8 cellular contexts compared by ENCODE assay signal in genomic region chr19:18846862-18847515, GRCh38. TPM values are rescaled to one million over a fixed set of nuclear protein-coding genes. Genes with fewer than 3 reads are reported as not detected.
DNase-seq lines count a peak whose midpoint lies in the region.

No MANE protein-coding gene starts in this region.

- H3K36me3 Mint-ChIP-seq in activated CD4-positive, alpha-beta memory T cell treated with anti-CD3 and anti-CD28 coated beads for 36 hours = peaks cover 43% of the 10 kb centered on the region

- POLR2A ChIA-PET in activated CD4-positive, alpha-beta memory T cell treated with anti-CD3 and anti-CD28 coated beads for 36 hours (lab: Charles Lee) = interaction anchor here (0.8 to 9.2 kb wide), 3 partner anchors 15 to 326 kb away, joined by 4 to 53 read pairs (median 4); partner anchors contain the start of genes COPE, DDX49 and UPF1

- no peak overlapping the region for H3K4me3 ChIP-seq in duodenal mucosa (ENCODE audit: low read depth in 1 of 2, low read length in 2 of 2)

- H3K9me3 ChIP-seq in duodenal mucosa (ENCODE audit: control insufficient read depth in 1 of 2, low read length in 2 of 2) = no peaks in the 10 kb centered on the region

- peak overlapping the region; percentile 24 for H3K27ac Mint-ChIP-seq in activated CD4-positive, alpha-beta memory T cell treated with anti-CD3 and anti-CD28 coated beads for 36 hours

- CTCF ChIA-PET in activated CD4-positive, alpha-beta memory T cell treated with anti-CD3 and anti-CD28 coated beads for 36 hours (lab: Charles Lee) = interaction anchor here (0.6 to 6.7 kb wide), 50 partner anchors 11 to 567 kb away, joined by 3 to 135 read pairs (median 4); partner anchors contain the start of genes COMP, ELL, FKBP8 and REX1BD

- H3K36me3 ChIP-seq in duodenal mucosa (ENCODE audit: control insufficient read depth in 1 of 2, insufficient read depth in 2 of 2, low read length in 2 of 2) = peaks cover 30 to 57% of the 10 kb centered on the region in 2 donors

- H3K9ac ChIP-seq in duodenal mucosa (ENCODE audit: low read depth in 1 of 2, low read length in 2 of 2) = peak overlapping the region; percentile 7 to 32

- H3K4me1 ChIP-seq in duodenal mucosa (ENCODE audit: control insufficient read depth in 1 of 2, insufficient read depth in 2 of 2, low read length in 2 of 2) = peaks cover 24 to 56% of the 10 kb centered on the region in 2 donors

- no peak overlapping the region for H3K27ac ChIP-seq in duodenal mucosa (ENCODE audit: low read depth, low read length)

- peak; percentile 62 for DNase-seq in activated gamma-delta T cell treated with Interleukin-2 at 50 U/mL for 16 hours
- no peak for DNase-seq in activated gamma-delta T cell (lab: John Stamatoyannopoulos, UW)
- peak; percentile 38 for DNase-seq in NCI-H2227 treated with DMSO at 0.1 percent for 48 hours (lab: John Stamatoyannopoulos, UW)
- DNase-seq in activated CD4-positive, alpha-beta memory T cell treated with anti-CD3 and anti-CD28 coated beads for 36 hours = peak; percentile 79
- peak; percentile 89 for DNase-seq in medulla oblongata (ENCODE audit: extremely low spot score)
- peak; percentile 33 for DNase-seq in stimulated activated CD8-positive, alpha-beta memory T cell treated with anti-CD3 and anti-CD28 coated beads, Interleukin-15, amount 100 ng/mL, for 24 hours (ENCODE audit: low read depth)
- no peak for DNase-seq in middle frontal gyrus (ENCODE audit: extremely low spot score, low spot score)

- no peaks in the 10 kb centered on the region for H3K9me3 Mint-ChIP-seq in activated CD4-positive, alpha-beta memory T cell treated with anti-CD3 and anti-CD28 coated beads for 36 hours

- no peaks in the 10 kb centered on the region for H3K27me3 Mint-ChIP-seq in activated CD4-positive, alpha-beta memory T cell treated with anti-CD3 and anti-CD28 coated beads for 36 hours

- H3K4me3 Mint-ChIP-seq in activated CD4-positive, alpha-beta memory T cell treated with anti-CD3 and anti-CD28 coated beads for 36 hours = no peak overlapping the region

- peaks cover 70% of the 10 kb centered on the region for H3K4me1 Mint-ChIP-seq in activated CD4-positive, alpha-beta memory T cell treated with anti-CD3 and anti-CD28 coated beads for 36 hours (ENCODE audit: low read depth)

- H3K27me3 ChIP-seq in duodenal mucosa (ENCODE audit: control insufficient read depth in 1 of 2, insufficient read depth in 2 of 2, low read length in 2 of 2) = no peaks in the 10 kb centered on the region

- intact Hi-C loops in activated CD4-positive, alpha-beta memory T cell treated with anti-CD3 and anti-CD28 coated beads for 36 hours (cut with micrococcal nuclease) = loop anchor here (2.0 to 10.0 kb wide), 3 partner anchors 75 to 372 kb away; partner anchors contain the start of gene REX1BD

RNA-seq across cellular contexts. Expression of gene UPF1, which starts 15.2 kb away (rescaled TPM):
- total RNA-seq in activated CD4-positive, alpha-beta memory T cell treated with anti-CD3 and anti-CD28 coated beads for 36 hours = 10 to 100 TPM; 71.7 to 77.2 TPM

RNA-seq across cellular contexts. Expression of gene CERS1, which starts 49.0 kb away (rescaled TPM):
- not detected for total RNA-seq in activated CD4-positive, alpha-beta memory T cell treated with anti-CD3 and anti-CD28 coated beads for 36 hours

RNA-seq across cellular contexts. Expression of gene COMP, which starts 55.9 kb away (rescaled TPM):
- not detected for total RNA-seq in activated CD4-positive, alpha-beta memory T cell treated with anti-CD3 and anti-CD28 coated beads for 36 hours

Comparison
In these comparisons a context has a peak if more than half of its experiments do, and no peak if none do; other contexts are left out.
1. DNase-seq: peak in activated gamma-delta T cell treated with Interleukin-2 at 50 U/mL for 16 hours (single experiment), NCI-H2227 treated with DMSO at 0.1 percent for 48 hours (single experiment), activated CD4-positive, alpha-beta memory T cell treated with anti-CD3 and anti-CD28 coated beads for 36 hours (single experiment), medulla oblongata (single experiment) and stimulated activated CD8-positive, alpha-beta memory T cell treated with anti-CD3 and anti-CD28 coated beads, Interleukin-15, amount 100 ng/mL, for 24 hours (single experiment); none in activated gamma-delta T cell (single experiment) and middle frontal gyrus (single experiment).